ENCODE assay signal across 9 cellular contexts in genomic region chrX:85429066-85429465, GRCh38. TPM values are rescaled to one million over a fixed set of nuclear protein-coding genes. Genes with fewer than 3 reads are reported as not detected.
"Had no signal": no experiment of that assay in that cellular context is flagged by ENCODE, and none has a peak within 500 bp of the region (broad histone marks: within the 10 kb centered on the region; RNA-seq: fewer than 3 reads in every experiment).

No MANE protein-coding gene starts in this region.

- H3K4me3 ChIP-seq: GM12878 had no signal

- ATAC-seq: GM12878 had no signal

- DNase-seq: GDM1, GF-D8 had no signal

- FAIRE-seq: G401.6, GM12878, GM12891, GM12892, GM18507, GM19239 had no signal

RNA-seq across cellular contexts. Expression of gene POF1B, which starts 49.6 kb away (rescaled TPM):
- total RNA-seq: G401 had no signal
